ENCODE assay signal across 9 cellular contexts in the genomic region with DNA sequence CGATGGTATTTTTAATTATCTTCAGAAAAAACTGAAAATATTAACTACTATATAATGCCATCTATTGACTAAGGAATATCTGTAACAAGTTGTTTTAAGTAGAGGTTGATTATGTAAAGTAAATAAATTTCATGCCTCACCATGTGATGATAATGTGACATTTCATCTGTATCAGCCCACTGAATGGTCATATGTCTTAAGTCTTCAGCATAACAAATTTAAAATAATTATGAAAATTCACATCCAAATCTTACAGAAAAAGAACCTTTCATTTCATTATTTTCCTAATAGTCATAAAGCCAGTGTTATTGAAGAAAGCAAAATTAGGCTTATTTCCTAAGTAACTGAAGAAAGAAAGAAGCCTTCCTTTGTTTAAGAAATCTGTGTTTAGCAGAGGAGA.
"Had no signal": no experiment of that assay in that cellular context is flagged by ENCODE, and none has a peak within 500 bp of the region (broad histone marks: within the 10 kb centered on the region; RNA-seq: fewer than 3 reads in every experiment).

No MANE protein-coding gene starts in this region.

- FAIRE-seq: HepG2, K562 had no signal

- H3K9ac ChIP-seq: GM23248 had no signal

- H3K4me3 ChIP-seq: GM23248, HAP-1, K562 had no signal

- H3K4me3 Mint-ChIP-seq: HFFc6 had no signal

- DNase-seq: GM23248, GOT3, H7, HFFc6 had no signal

- H3K9me3 ChIP-seq: HAP-1 had no signal

- ATAC-seq: HCT116, HepG2, K562 had no signal

- H3K9me3 Mint-ChIP-seq: HFFc6 had no signal

- H3K27ac Mint-ChIP-seq: HFFc6 had no signal

- H3K4me1 ChIP-seq: HAP-1 had no signal

- H3K27ac ChIP-seq: GM23248, HL-60 had no signal
